Comparison of ENCODE assay signal across 2 cellular contexts in genomic region chr19:50791594-50792245, GRCh38.
A peak's percentile ranks its signal among the peaks of the same experiment; 100 is the strongest.
TF ChIP-seq lines count a peak whose summit lies in the region.

No MANE protein-coding gene starts in this region.

TF ChIP-seq in HEK293, 187 proteins besides CTCF, POLR2A, EP300 and RAD21:
- peak; percentile 63; the same call in 1 of the 2 replicates for TF ChIP-seq ZBTB6 (tag by site-specific recombination; IDR thresholded peaks at IDR 0.05)
- no peak for TF ChIP-seq AEBP2 (tag by site-specific recombination; IDR thresholded peaks at IDR 0.05; ENCODE audit: borderline replicate concordance)

TF ChIP-seq in K562, 482 proteins besides CTCF, POLR2A, EP300 and RAD21:
- TF ChIP-seq NFATC3 (IDR thresholded peaks at IDR 0.05) (no peak), RBFOX2 (IDR thresholded peaks at IDR 0.05; ENCODE audit: low read depth, low read length) (0 out of 2 replicates have a peak, but pooled peaks have one; percentile 20), CBFB (CRISPR knock-in tag; IDR thresholded peaks at IDR 0.05) (peak; percentile 23; the same call in 1 of the 2 replicates), XRCC3 (IDR thresholded peaks at IDR 0.05) (no peak), POLR2G (IDR thresholded peaks at IDR 0.05; ENCODE audit: low read depth, low read length) (peak; percentile 85), USF1 (CRISPR knock-in tag; IDR thresholded peaks at IDR 0.05) (0 out of 2 replicates have a peak, but pooled peaks have one; percentile 4), NR3C1 (CRISPR knock-in tag; IDR thresholded peaks at IDR 0.05) (0 out of 2 replicates have a peak, but pooled peaks have one; percentile 28), RBM22 (IDR thresholded peaks at IDR 0.05; ENCODE audit: low read depth, low read length, poor library complexity, severe bottlenecking) (peak; percentile 81), RERE (CRISPR knock-in tag; IDR thresholded peaks at IDR 0.05; ENCODE audit: borderline replicate concordance) (peak; percentile 59; the same call in 1 of the 2 replicates), CHD1 (IDR thresholded peaks at IDR 0.05; ENCODE audit: low read length) (no peak), FIP1L1 (IDR thresholded peaks at IDR 0.05; ENCODE audit: low read depth, low read length, poor library complexity, severe bottlenecking) (peak; percentile 42)
